Comparison of ENCODE assay signal across 8 cellular contexts in the genomic region with DNA sequence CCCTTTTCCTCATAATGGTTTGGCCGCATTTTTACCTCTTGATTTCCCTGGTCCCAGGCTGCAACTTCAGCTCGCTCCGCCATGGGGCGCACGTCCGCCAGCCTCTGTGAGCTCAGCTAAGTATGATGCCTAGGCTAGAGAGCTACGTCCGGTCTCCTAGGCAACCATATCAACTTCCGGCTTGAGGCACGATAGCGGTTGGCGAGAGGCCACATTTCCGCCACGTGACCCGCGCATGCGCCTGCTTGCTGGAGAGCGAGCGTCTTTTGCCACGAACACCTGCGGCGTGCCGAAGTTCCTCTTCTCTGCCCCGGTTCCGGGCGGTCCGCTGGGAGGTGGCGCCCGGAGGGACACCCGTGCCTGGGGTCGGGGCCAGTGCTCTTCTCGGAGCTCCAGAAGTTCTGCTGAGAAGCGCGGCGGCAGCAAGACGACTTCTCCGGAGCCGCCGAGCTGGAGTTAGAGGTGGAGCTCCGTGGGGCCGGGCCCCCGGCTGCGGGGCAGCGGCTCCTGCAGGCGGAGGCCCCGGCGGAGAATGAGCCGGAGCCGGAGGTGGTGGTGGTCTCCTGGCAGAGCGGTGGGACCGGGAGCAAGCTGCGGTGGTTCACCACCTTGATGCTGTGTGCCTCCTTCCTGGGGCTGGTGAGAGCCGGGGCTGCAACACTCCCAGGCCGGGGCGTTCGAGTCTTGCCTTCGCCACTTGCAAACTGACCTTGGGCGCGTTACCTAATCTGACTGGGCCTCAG.
A peak's percentile ranks its signal among the peaks of the same experiment; 100 is the strongest.
DNase-seq lines count a peak whose midpoint lies in the region; ATAC-seq, FAIRE-seq and TF ChIP-seq lines count a peak whose summit lies in the region.

No MANE protein-coding gene starts in this region.

- ATAC-seq in HG02840 (IDR thresholded peaks at IDR 0.05; ENCODE audit: low FRiP score, unreplicated experiment), result peak; percentile 99
- ATAC-seq in left ventricle myocardium superior, result peak; percentile 98

- intact Hi-C loops in left ventricle myocardium superior (cut with micrococcal nuclease), result no loop called here
- intact Hi-C loops in prostate gland (cut with DNase I), result loop anchor here (5.0 to 10.0 kb wide), 4 partner anchors 218 to 786 kb away; no protein-coding TSS in a partner anchor
- intact Hi-C loops in uterus (cut with DNase I; ENCODE audit: low total_unique reads), result no loop called here

- H3K4me3 ChIP-seq in prostate gland (peak overlapping the region; percentile 55 to 63), uterus (peak overlapping the region; percentile 57 to 84)

- peak; percentile 93 to 100 (median 98) for TF ChIP-seq CTCF in prostate gland (IDR thresholded peaks at IDR 0.05)
- TF ChIP-seq CTCF in uterus (IDR thresholded peaks at IDR 0.05), result peak; percentile 98 to 99 (median 98)

- H3K27me3 ChIP-seq in prostate gland (replicated peaks; ENCODE audit: insufficient read depth) (no peaks in the 10 kb centered on the region), uterus (no peaks in the 10 kb centered on the region)

- FAIRE-seq in GM12891 (lab: Jason Lieb, UNC), result peak; percentile 99

- no peaks in the 10 kb centered on the region for H3K9me3 ChIP-seq in prostate gland
- H3K9me3 ChIP-seq in uterus, result no peaks in the 10 kb centered on the region

- H3K4me1 ChIP-seq in prostate gland (replicated peaks) (peaks cover 5% of the 10 kb centered on the region), uterus (peaks cover 0 to 7% of the 10 kb centered on the region in 2 donors)

- TF ChIP-seq POLR2A in GM12891 (IDR thresholded peaks at IDR 0.05; ENCODE audit: low read depth, low read length) (peak; percentile 64), prostate gland (IDR thresholded peaks at IDR 0.05) (peak; percentile 58), uterus (IDR thresholded peaks at IDR 0.05) (peak; percentile 57 to 70)

- DNase-seq in GM12891 (ENCODE audit: insufficient read length, low spot score) (peak; percentile 91), NCI-H1436 (lab: John Stamatoyannopoulos, UW) (peak; percentile 98), T follicular helper cell (ENCODE audit: low read depth) (peak; percentile 98), amniotic stem cell (lab: John Stamatoyannopoulos, UW) (peak; percentile 98), left ventricle myocardium superior (peak; percentile 99), prostate gland (ENCODE audit: low spot score) (peak; percentile 99), uterus (peak; percentile 99)

- H3K27ac ChIP-seq in prostate gland (peak overlapping the region; percentile 68 to 79), uterus (peak overlapping the region; percentile 83 to 84)

- WGBS in prostate gland, result 3% methylated on average over 52 of the region's 59 CpGs

- H3K36me3 ChIP-seq in prostate gland, result no peaks in the 10 kb centered on the region
- no peaks in the 10 kb centered on the region for H3K36me3 ChIP-seq in uterus

TF ChIP-seq in GM12891, 5 proteins besides CTCF, POLR2A, EP300 and RAD21:
- TF ChIP-seq POU2F2 (IDR thresholded peaks at IDR 0.05; ENCODE audit: low read depth, low read length), result peak; percentile 75; the same call in 1 of the 2 replicates
- peak; percentile 64 for TF ChIP-seq TAF1 (IDR thresholded peaks at IDR 0.05; ENCODE audit: low read depth, low read length)
- no peak for TF ChIP-seq PAX5 (IDR thresholded peaks at IDR 0.05; ENCODE audit: insufficient read depth, low read length, severe bottlenecking)
- peak; percentile 84 for TF ChIP-seq POLR2AphosphoS5 (IDR thresholded peaks at IDR 0.05; ENCODE audit: low read depth, low read length)
- TF ChIP-seq SPI1 (IDR thresholded peaks at IDR 0.05; ENCODE audit: low read depth, low read length), result peak; percentile 47

Comparison
In these comparisons a context has a peak if more than half of its experiments do, and no peak if none do; other contexts are left out.
1. Peak in every context shown above with its lines: DNase-seq, ATAC-seq, H3K4me3 ChIP-seq and H3K27ac ChIP-seq.